Comparison of ENCODE assay signal across 8 cellular contexts in the genomic region with DNA sequence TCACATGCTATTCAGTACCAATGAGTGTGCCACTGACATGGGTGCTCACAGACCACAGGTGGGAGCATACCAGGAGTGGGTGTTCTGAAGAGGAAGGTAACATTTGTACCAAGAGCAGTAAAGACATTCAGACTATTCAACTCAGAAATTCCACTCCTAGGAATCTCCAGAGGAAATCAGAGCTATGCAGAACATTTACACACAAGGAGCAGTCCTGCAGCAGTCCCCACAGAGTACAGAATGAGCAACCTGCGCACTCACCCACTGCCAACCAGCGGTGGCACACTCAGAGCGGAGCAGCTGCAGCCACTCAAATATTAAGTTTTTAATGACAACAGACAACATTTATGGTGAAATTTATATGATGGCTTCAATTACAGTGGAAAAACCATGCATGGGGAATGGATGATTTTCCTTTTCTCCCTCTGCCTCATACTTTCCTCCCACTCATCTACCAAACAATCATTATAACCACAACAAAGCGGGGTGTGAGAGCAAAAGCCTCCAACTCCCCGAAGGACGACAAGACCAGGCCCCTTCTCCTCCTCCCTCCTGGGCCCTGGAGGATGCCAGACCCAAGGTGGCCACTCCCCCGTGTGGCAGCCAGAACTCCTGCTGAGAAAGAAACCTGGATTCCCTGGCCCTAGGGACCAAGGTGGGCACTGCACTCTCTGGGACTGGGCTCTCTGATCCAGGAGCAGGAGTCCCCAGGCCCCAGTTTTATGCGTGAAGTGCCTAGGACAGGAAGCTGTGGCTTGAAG. TPM values are rescaled to one million over a fixed set of nuclear protein-coding genes. Genes with fewer than 3 reads are reported as not detected.
DNase-seq lines count a peak whose midpoint lies in the region; ATAC-seq, FAIRE-seq and TF ChIP-seq lines count a peak whose summit lies in the region.

No MANE protein-coding gene starts in this region.

- no peak overlapping the region for H2AK5ac ChIP-seq in H1 (ENCODE audit: low read depth, low read length)

- H3K4me1 ChIP-seq in H1 (replicated peaks in 1 of 4; ENCODE audit: control insufficient read depth in 3 of 4, insufficient read depth in 4 of 4, low read length in 3 of 4) (peaks cover 4 to 35% (median 18%) of the 10 kb centered on the region in 4 experiments), parathyroid adenoma (peaks cover 26% of the 10 kb centered on the region)

- H3K27me3 ChIP-seq in H1 (replicated peaks in 1 of 4; ENCODE audit: control insufficient read depth in 3 of 4, extremely low read depth in 1 of 4, insufficient read depth in 3 of 4, low read length in 3 of 4) (no peaks in the 10 kb centered on the region), parathyroid adenoma (ENCODE audit: control insufficient read depth, insufficient read depth, low read length) (no peaks in the 10 kb centered on the region)

- no peak overlapping the region for H3K56ac ChIP-seq in H1 (replicated peaks; ENCODE audit: insufficient read length, low read depth, low read length)

- H4K20me1 ChIP-seq in H1 (replicated peaks in 1 of 2; ENCODE audit: control insufficient read depth in 1 of 2, insufficient read depth in 2 of 2, low read length in 2 of 2) = peaks cover 66 to 85% of the 10 kb centered on the region in 2 experiments

- ATAC-seq in HG02763 (IDR thresholded peaks at IDR 0.05; ENCODE audit: unreplicated experiment) = no peak
- ATAC-seq in HG02938 (IDR thresholded peaks at IDR 0.05; ENCODE audit: unreplicated experiment) = no peak

- peaks cover 10% of the 10 kb centered on the region; the same call in 1 of the 2 replicates for H3K23me2 ChIP-seq in H1 (ENCODE audit: low read depth, low read length)

- H3K9me3 ChIP-seq in H1 (ENCODE audit: insufficient read depth in 2 of 2, low read depth in 1 of 2, low read length in 1 of 2) (no peaks in the 10 kb centered on the region), parathyroid adenoma (ENCODE audit: control insufficient read depth, low read length) (no peaks in the 10 kb centered on the region)

- DNase-seq in NCI-H1417 (lab: John Stamatoyannopoulos, UW) (peak in 2 of 3 experiments; percentile 5 to 26), NCI-H1417 treated with DMSO at 0.1 percent for 48 hours (lab: John Stamatoyannopoulos, UW) (no peak), NCI-H69 (lab: John Stamatoyannopoulos, UW) (peak; percentile 10), H1 (ENCODE audit: low read depth in 1 of 2, low spot score in 2 of 2) (peak in 1 of 2 experiments; percentile 47)
- no peak for DNase-seq in activated T-helper 1 cell treated with anti-CD3 and anti-CD28 coated beads, Interleukin-12 subunit alpha, Interleukin-12 subunit beta, Interleukin-2, Interleukin-4 antibody, amounts not matched to agents 30 ng/mL and 10 ng/mL and 1 ng/mL, durations not matched to agents 14 hours and 24 hours and 36 hours (ENCODE audit: low spot score)

- H3K4ac ChIP-seq in H1 (replicated peaks; ENCODE audit: insufficient read length, low read depth, low read length) = no peak overlapping the region

- peaks cover 38% of the 10 kb centered on the region for H3K4me1 Mint-ChIP-seq in activated T-helper 1 cell treated with anti-CD3 and anti-CD28 coated beads, Interleukin-12 subunit alpha, Interleukin-12 subunit beta, Interleukin-2, Interleukin-4 antibody, amounts not matched to agents 30 ng/mL and 10 ng/mL and 1 ng/mL, durations not matched to agents 14 hours and 24 hours and 36 hours (ENCODE audit: low read depth)

- H3K27me3 Mint-ChIP-seq in activated T-helper 1 cell treated with anti-CD3 and anti-CD28 coated beads, Interleukin-12 subunit alpha, Interleukin-12 subunit beta, Interleukin-2, Interleukin-4 antibody, amounts not matched to agents 30 ng/mL and 10 ng/mL and 1 ng/mL, durations not matched to agents 14 hours and 24 hours and 36 hours (ENCODE audit: insufficient read depth) = peaks cover 8% of the 10 kb centered on the region

- H4K5ac ChIP-seq in H1 (ENCODE audit: insufficient read length, low read depth, low read length) = no peak overlapping the region

- H3K4me2 ChIP-seq in H1 (ENCODE audit: insufficient read depth in 1 of 2, low read depth in 2 of 2, low read length in 2 of 2) (peak overlapping the region in 1 of 2 experiments; percentile 83; a peak in 1 of 4 replicates), parathyroid adenoma (ENCODE audit: low read length) (no peak overlapping the region)

- H2BK120ac ChIP-seq in H1 (replicated peaks; ENCODE audit: low read depth, low read length) = no peak overlapping the region

- H2BK5ac ChIP-seq in H1 (ENCODE audit: low read depth, low read length) = no peak overlapping the region

- H3K36me3 ChIP-seq in H1 (ENCODE audit: control insufficient read depth in 2 of 4, insufficient read depth in 4 of 4, low read length in 3 of 4) (peaks cover 0 to 14% (median 0%) of the 10 kb centered on the region in 4 experiments; a peak in 2 of 8 replicates), parathyroid adenoma (ENCODE audit: control insufficient read depth, insufficient read depth, low read length) (no peaks in the 10 kb centered on the region)

- no peak overlapping the region for H2AFZ ChIP-seq in H1 (ENCODE audit: low read length)
- no peak overlapping the region for H2AFZ ChIP-seq in parathyroid adenoma

- H3K79me2 ChIP-seq in H1 (ENCODE audit: control insufficient read depth in 1 of 2, insufficient read depth in 2 of 2, low read length in 2 of 2) = peaks cover 83 to 96% of the 10 kb centered on the region in 2 experiments
- peaks cover 88% of the 10 kb centered on the region for H3K79me2 ChIP-seq in parathyroid adenoma

- intact Hi-C loops in activated T-helper 1 cell treated with anti-CD3 and anti-CD28 coated beads, Interleukin-12 subunit alpha, Interleukin-12 subunit beta, Interleukin-2, Interleukin-4 antibody, amounts not matched to agents 30 ng/mL and 10 ng/mL and 1 ng/mL, durations not matched to agents 14 hours and 24 hours and 36 hours (cut with micrococcal nuclease) = loop anchor here (5.0 to 10.0 kb wide), 2 partner anchors 576 to 788 kb away; partner anchors contain the start of gene IWS1

- peak; percentile 3 to 27; a peak in 1 of 4 replicates for TF ChIP-seq RAD21 in H1 (IDR thresholded peaks at IDR 0.05 in 1 of 2, conservative IDR thresholded peaks at IDR 0.05 in 1 of 2; ENCODE audit: low read depth in 2 of 2, low read length in 2 of 2)

- H3K27ac Mint-ChIP-seq in activated T-helper 1 cell treated with anti-CD3 and anti-CD28 coated beads, Interleukin-12 subunit alpha, Interleukin-12 subunit beta, Interleukin-2, Interleukin-4 antibody, amounts not matched to agents 30 ng/mL and 10 ng/mL and 1 ng/mL, durations not matched to agents 14 hours and 24 hours and 36 hours = no peak overlapping the region

- H3K9ac ChIP-seq in H1 (replicated peaks in 1 of 4; ENCODE audit: extremely low read depth in 1 of 4, low read depth in 3 of 4, low read length in 3 of 4) (no peak overlapping the region), parathyroid adenoma (no peak overlapping the region)

- H3K4me3 Mint-ChIP-seq in activated T-helper 1 cell treated with anti-CD3 and anti-CD28 coated beads, Interleukin-12 subunit alpha, Interleukin-12 subunit beta, Interleukin-2, Interleukin-4 antibody, amounts not matched to agents 30 ng/mL and 10 ng/mL and 1 ng/mL, durations not matched to agents 14 hours and 24 hours and 36 hours = no peak overlapping the region

- H3K4me3 ChIP-seq in H1 (ENCODE audit: extremely low read depth in 1 of 4, insufficient read depth in 2 of 4, low read depth in 3 of 4, low read length in 4 of 4) (no peak overlapping the region), parathyroid adenoma (ENCODE audit: low read depth, low read length) (no peak overlapping the region)

- peaks cover 14% of the 10 kb centered on the region for H3K36me3 Mint-ChIP-seq in activated T-helper 1 cell treated with anti-CD3 and anti-CD28 coated beads, Interleukin-12 subunit alpha, Interleukin-12 subunit beta, Interleukin-2, Interleukin-4 antibody, amounts not matched to agents 30 ng/mL and 10 ng/mL and 1 ng/mL, durations not matched to agents 14 hours and 24 hours and 36 hours (ENCODE audit: low read depth)

- CTCF ChIA-PET in H1 (lab: Charles Lee; ENCODE audit: partially characterized antibody) = interaction anchor here (0.8 kb wide), 1 partner anchor 12 kb away, joined by 4 read pairs; no protein-coding TSS in a partner anchor

- no peak for TF ChIP-seq POLR2A in H1 (IDR thresholded peaks at IDR 0.05; ENCODE audit: control extremely low read depth in 1 of 2, low read depth in 2 of 2, low read length in 2 of 2)

- TF ChIP-seq CTCF in H1 (IDR thresholded peaks at IDR 0.05; ENCODE audit: control extremely low read depth in 1 of 3, insufficient read depth in 1 of 3, low read depth in 1 of 3, low read length in 3 of 3) (peak in 2 of 3 experiments; percentile 13 to 32; a peak in 2 of 4 replicates), parathyroid adenoma (IDR thresholded peaks at IDR 0.05) (peak; percentile 43)

- peaks cover 62% of the 10 kb centered on the region for H3K79me1 ChIP-seq in H1 (ENCODE audit: low read depth, low read length)

- POLR2A ChIA-PET in H1 (lab: Charles Lee; ENCODE audit: partially characterized antibody) = no interaction called here

- H4K91ac ChIP-seq in H1 (replicated peaks; ENCODE audit: insufficient read length, low read length) = no peak overlapping the region

- no peak for TF ChIP-seq EP300 in H1 (IDR thresholded peaks at IDR 0.05; ENCODE audit: borderline replicate concordance in 1 of 2, low read depth in 2 of 2, low read length in 2 of 2)

- H3K9me3 Mint-ChIP-seq in activated T-helper 1 cell treated with anti-CD3 and anti-CD28 coated beads, Interleukin-12 subunit alpha, Interleukin-12 subunit beta, Interleukin-2, Interleukin-4 antibody, amounts not matched to agents 30 ng/mL and 10 ng/mL and 1 ng/mL, durations not matched to agents 14 hours and 24 hours and 36 hours = no peaks in the 10 kb centered on the region

- no peak overlapping the region for H3K23ac ChIP-seq in H1 (ENCODE audit: insufficient read length)

- H3K27ac ChIP-seq in H1 (ENCODE audit: low read depth, low read length) (no peak overlapping the region), parathyroid adenoma (no peak overlapping the region)

- no peak overlapping the region for H3K18ac ChIP-seq in H1 (ENCODE audit: extremely low read depth, low read length)

- H3K14ac ChIP-seq in H1 (ENCODE audit: insufficient read length) = no peak overlapping the region

- no peak overlapping the region for H2BK15ac ChIP-seq in H1 (ENCODE audit: low read length)

- no peak for FAIRE-seq in H1 (lab: Jason Lieb, UNC)

- no peak overlapping the region for H4K8ac ChIP-seq in H1 (ENCODE audit: extremely low read depth, insufficient read depth, low read length)

- no peak overlapping the region for H2BK12ac ChIP-seq in H1 (ENCODE audit: low read depth, low read length)

- WGBS in H1 (ENCODE audit: extremely low coverage in 1 of 2, insufficient coverage in 1 of 2, insufficient read length in 1 of 2, insufficient replicate concordance in 2 of 2, low coverage in 1 of 2, low lambda C conversion rate in 2 of 2, missing lambda C conversion rate in 1 of 2), 2 experiments = 81% methylated on average over 8 of the region's 8 CpGs; no CpG with 5 or more reads in 1 of the 2 experiments

- no peak overlapping the region for H2BK20ac ChIP-seq in H1 (ENCODE audit: low read length)

RNA-seq across cellular contexts. Expression of gene HS6ST1, which starts 5.4 kb away (rescaled TPM):
- total RNA-seq in H1 (2021; fragmentation: NEBNext Ultra II Directional; extraction: Animal tissue kit (Norgen Biotek cat#: 25700)) = 72.8 and 74.6 TPM in 2 replicates
- polyA plus RNA-seq in H1 (2011; rRNA removed) = 37.4 and 61.3 TPM in 2 replicates
- 37.9 TPM for polyA plus RNA-seq in H1 (2011; cell fraction: cytosol; rRNA removed)
- polyA plus RNA-seq in H1 (2011; cell fraction: nucleus; rRNA removed) = 51.0 TPM
- 44.2 to 60.1 TPM (median 56.3 TPM) in 4 replicates for polyA plus RNA-seq in H1 (2012, experiment 1 of 2)
- polyA plus RNA-seq in H1 (2012, experiment 2 of 2) = 57.3 TPM
- 41.0 TPM for polyA plus RNA-seq in H1 (2013, experiment 1 of 2)
- polyA plus RNA-seq in H1 (2013, experiment 2 of 2) = 45.1 TPM
- polyA minus RNA-seq in H1 (2011; rRNA and poly(A)+ RNA removed) = 26.9 and 34.9 TPM in 2 replicates
- polyA minus RNA-seq in H1 (2011; cell fraction: cytosol; rRNA and poly(A)+ RNA removed) = 49.1 TPM
- 74.6 TPM for polyA minus RNA-seq in H1 (2011; cell fraction: nucleus; rRNA and poly(A)+ RNA removed)
- 21.6 and 22.3 TPM in 2 replicates for total RNA-seq in activated T-helper 1 cell treated with anti-CD3 and anti-CD28 coated beads, Interleukin-12 subunit alpha, Interleukin-12 subunit beta, Interleukin-2, Interleukin-4 antibody, amounts not matched to agents 30 ng/mL and 10 ng/mL and 1 ng/mL, durations not matched to agents 14 hours and 24 hours and 36 hours

Comparison
In these comparisons a context has a peak if more than half of its experiments do, and no peak if none do; other contexts are left out.
1. DNase-seq: peak in NCI-H1417 (2 of 3) and NCI-H69 (single experiment); none in NCI-H1417 treated with DMSO at 0.1 percent for 48 hours (single experiment) and activated T-helper 1 cell treated with anti-CD3 and anti-CD28 coated beads, Interleukin-12 subunit alpha, Interleukin-12 subunit beta, Interleukin-2, Interleukin-4 antibody, amounts not matched to agents 30 ng/mL and 10 ng/mL and 1 ng/mL, durations not matched to agents 14 hours and 24 hours and 36 hours (single experiment).